17 cellular contexts compared by ENCODE assay signal in genomic region chr3:99907959-99908544, GRCh38.
"Had no signal": no experiment of that assay in that cellular context is flagged by ENCODE, and none has a peak within 500 bp of the region (broad histone marks: within the 10 kb centered on the region; RNA-seq: fewer than 3 reads in every experiment).

No MANE protein-coding gene starts in this region.

- H3K27me3 ChIP-seq: adrenal gland, esophagus muscularis mucosa, left lung, tibial artery had no signal

- DNase-seq: activated CD4-positive, alpha-beta T cell treated with anti-CD3 and anti-CD28 coated beads, Interleukin-2, amount 50 U/mL, for 4 hours; activated gamma-delta T cell treated with Interleukin-2 at 50 U/mL for 16 hours; activated T-cell treated with anti-CD3 and anti-CD28 coated beads for 4 hours; adrenal gland; dermis blood vessel endothelial cell; effector memory CD4-positive, alpha-beta T cell; left lung; midbrain; occipital lobe; stimulated activated CD4-positive, alpha-beta T cell treated with anti-CD3 and anti-CD28 coated beads, Interleukin-2, amount 100 ng/mL, for 24 hours; stimulated activated naive CD4-positive, alpha-beta T cell treated with Interleukin-2 at 50 U/mL for 16 hours; tibial artery had no signal

- H3K9me3 ChIP-seq: adrenal gland, esophagus muscularis mucosa, left lung, tibial artery had no signal

- H3K4me3 ChIP-seq: adrenal gland, esophagus muscularis mucosa, left lung, tibial artery had no signal

- H3K27ac ChIP-seq: adrenal gland, left lung, tibial artery had no signal

- FAIRE-seq: bronchial epithelial cell, endothelial cell of umbilical vein, TTC549 had no signal

- ATAC-seq: activated naive CD4-positive, alpha-beta T cell treated with anti-CD3 and anti-CD28 coated beads, Interleukin-2, amount 50 U/mL, for 72 hours; left lung had no signal

- H3K36me3 ChIP-seq: adrenal gland, esophagus muscularis mucosa, left lung, tibial artery had no signal

- H3K4me1 ChIP-seq: left lung had no signal
